ENCODE assay signal across 32 cellular contexts in genomic region chr15:23983500-23984259, GRCh38.
DNase-seq lines count a peak whose midpoint lies in the region; ATAC-seq and TF ChIP-seq lines count a peak whose summit lies in the region.
"Had no signal": no experiment of that assay in that cellular context is flagged by ENCODE, and none has a peak within 500 bp of the region (broad histone marks: within the 10 kb centered on the region; RNA-seq: fewer than 3 reads in every experiment).

No MANE protein-coding gene starts in this region.

- H3K4me3 ChIP-seq in mucosa of descending colon, result no peak overlapping the region
- H3K4me3 ChIP-seq in transverse colon, result no peak overlapping the region
- H3K4me3 ChIP-seq: A549; BLaER1; BLaER1 treated with 17β-estradiol and CSF1 and Interleukin-3, amounts not matched to agents 10 nM and 100 nM had no signal

- TF ChIP-seq CTCF in mucosa of descending colon (IDR thresholded peaks at IDR 0.05), result no peak
- TF ChIP-seq CTCF in transverse colon (IDR thresholded peaks at IDR 0.05), result no peak
- TF ChIP-seq CTCF in GM10266 (IDR thresholded peaks at IDR 0.05; ENCODE audit: control insufficient read depth, insufficient read depth, low read depth, missing control alignments), result no peak
- no peak for TF ChIP-seq CTCF in CD14-positive monocyte (IDR thresholded peaks at IDR 0.05)

- WGBS in transverse colon (ENCODE audit: low coverage in 1 of 2), 2 donors, result 33 to 48% methylated on average over 3 to 5 of the region's 5 CpGs

- no peak overlapping the region for H3K4me3 Mint-ChIP-seq in CD14-positive monocyte
- H3K4me3 Mint-ChIP-seq: B cell; CD4-positive, alpha-beta memory T cell; CD4-positive, alpha-beta T cell; CD4-positive, CD25-positive, alpha-beta regulatory T cell; CD8-positive, alpha-beta memory T cell; CD8-positive, alpha-beta T cell had no signal

- H3K9me3 Mint-ChIP-seq in CD14-positive monocyte, result peaks cover 6 to 39% (median 14%) of the 10 kb centered on the region in 7 donors

- H3K9me3 ChIP-seq in mucosa of descending colon, result peaks cover 8% of the 10 kb centered on the region
- peaks cover 0 to 4% of the 10 kb centered on the region in 2 donors for H3K9me3 ChIP-seq in transverse colon
- H3K9me3 ChIP-seq: A549, BE2C had no signal

- H3K27ac ChIP-seq in transverse colon, result peak overlapping the region in 1 of 4 donors; percentile 6
- H3K27ac ChIP-seq: 22Rv1; A549; BLaER1; BLaER1 treated with 17β-estradiol and CSF1 and Interleukin-3, amounts not matched to agents 10 nM and 100 nM; C4-2B had no signal

- no peak for TF ChIP-seq POLR2A in transverse colon (IDR thresholded peaks at IDR 0.05)

- no peaks in the 10 kb centered on the region for H3K27me3 Mint-ChIP-seq in CD14-positive monocyte (ENCODE audit: low read depth in 3 of 3)
- H3K27me3 Mint-ChIP-seq: B cell; CD4-positive, alpha-beta memory T cell; CD4-positive, alpha-beta T cell; CD4-positive, CD25-positive, alpha-beta regulatory T cell; CD8-positive, alpha-beta memory T cell had no signal

- in situ Hi-C loops in transverse colon (cut with MboI; ENCODE audit: low pct_ligation_motif_present in 1 of 4, low pct_unique_long_range_greater_than_20kb in 1 of 4, low sequenced_read_pairs in 3 of 4), result no loop called here

- intact Hi-C loops in left colon (cut with DNase I, micrococcal nuclease) (no loop called here), mucosa of descending colon (cut with DNase I, micrococcal nuclease) (no loop called here), transverse colon (cut with DNase I; ENCODE audit: low total_unique reads) (no loop called here), CD14-positive monocyte (cut with micrococcal nuclease) (no loop called here)

- no peak overlapping the region for H3K27ac Mint-ChIP-seq in CD14-positive monocyte
- H3K27ac Mint-ChIP-seq: B cell; CD4-positive, alpha-beta memory T cell; CD4-positive, alpha-beta T cell; CD4-positive, CD25-positive, alpha-beta regulatory T cell; CD8-positive, alpha-beta memory T cell; CD8-positive, alpha-beta T cell had no signal

- no peaks in the 10 kb centered on the region for H3K36me3 Mint-ChIP-seq in CD14-positive monocyte
- H3K36me3 Mint-ChIP-seq: CD4-positive, alpha-beta memory T cell; CD4-positive, CD25-positive, alpha-beta regulatory T cell; CD8-positive, alpha-beta memory T cell; CD8-positive, alpha-beta T cell had no signal

- ATAC-seq in left colon, result peak; percentile 92
- peak; percentile 80 for ATAC-seq in mucosa of descending colon
- no peak for ATAC-seq in GM21526 (IDR thresholded peaks at IDR 0.05; ENCODE audit: low FRiP score, unreplicated experiment)
- ATAC-seq: A549; CD8-positive, alpha-beta T cell had no signal

- H3K4me1 Mint-ChIP-seq in CD14-positive monocyte, result no peaks in the 10 kb centered on the region
- H3K4me1 Mint-ChIP-seq: B cell; CD4-positive, alpha-beta memory T cell; CD4-positive, CD25-positive, alpha-beta regulatory T cell; CD8-positive, alpha-beta memory T cell had no signal

- no peak for TF ChIP-seq EP300 in transverse colon (IDR thresholded peaks at IDR 0.05; ENCODE audit: low read depth)

- DNase-seq in left colon (peak in 1 of 2 donors; percentile 3), mucosa of descending colon (peak in 1 of 3 donors; percentile 15), transverse colon (peak; percentile 9), GM10266 (ENCODE audit: extremely low spot score) (no peak), CD14-positive monocyte (ENCODE audit: low spot score) (no peak)
- DNase-seq: 8988T; ACHN; AML-193; BE2C; C1 segment of cervical spinal cord; Caco-2; Calu3; CD4-positive, alpha-beta memory T cell; CD4-positive, alpha-beta T cell; CD4-positive, CD25-positive, alpha-beta regulatory T cell; CD8-positive, alpha-beta memory T cell; CD8-positive, alpha-beta T cell; COR-L47; DMS 273 treated with DMSO at 0.1 percent for 48 hours; DMS153; DMS53; DMS79; DMS79 treated with DMSO at 0.1 percent for 48 hours; DND-41; EL had no signal

- H3K4me1 ChIP-seq in mucosa of descending colon (ENCODE audit: low read depth) (no peaks in the 10 kb centered on the region), transverse colon (no peaks in the 10 kb centered on the region)
- H3K4me1 ChIP-seq: A549; BE2C; BLaER1; BLaER1 treated with 17β-estradiol and CSF1 and Interleukin-3, amounts not matched to agents 10 nM and 100 nM; Caco-2 had no signal

- H3K36me3 ChIP-seq in mucosa of descending colon (ENCODE audit: low read depth), result no peaks in the 10 kb centered on the region
- no peaks in the 10 kb centered on the region for H3K36me3 ChIP-seq in transverse colon
- H3K36me3 ChIP-seq: BE2C; BLaER1; BLaER1 treated with 17β-estradiol and CSF1 and Interleukin-3, amounts not matched to agents 10 nM and 100 nM had no signal

- no peaks in the 10 kb centered on the region for H3K27me3 ChIP-seq in transverse colon
- H3K27me3 ChIP-seq: BE2C; BLaER1; BLaER1 treated with 17β-estradiol and CSF1 and Interleukin-3, amounts not matched to agents 10 nM and 100 nM had no signal
